Comparison of ENCODE assay signal across 8 cellular contexts in the genomic region with DNA sequence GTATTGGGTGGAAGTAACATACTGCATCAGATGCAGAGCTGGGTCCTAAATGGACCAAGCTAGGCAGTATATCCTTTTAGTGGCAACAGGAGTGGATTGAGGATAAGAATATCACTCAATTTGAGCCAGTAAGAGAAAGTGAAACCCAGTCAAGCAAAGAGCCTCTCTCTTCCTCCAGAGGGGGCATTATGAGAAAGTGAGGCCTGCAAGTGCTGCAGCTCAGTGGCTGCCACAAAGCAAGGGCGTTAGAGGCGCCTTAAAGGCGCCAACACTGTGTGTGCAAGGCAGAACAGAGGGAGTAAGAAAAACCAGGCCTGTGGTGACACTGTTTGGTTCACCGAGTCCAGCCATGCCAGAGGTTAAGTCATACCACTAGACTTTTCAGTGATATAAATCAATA. TPM values are rescaled to one million over a fixed set of nuclear protein-coding genes. Genes with fewer than 3 reads are reported as not detected.
DNase-seq lines count a peak whose midpoint lies in the region; ATAC-seq and TF ChIP-seq lines count a peak whose summit lies in the region.

No MANE protein-coding gene starts in this region.

- WGBS in heart right ventricle, 2 donors = 91 to 93% methylated on average over 4 of the region's 4 CpGs

- H3K9me3 ChIP-seq in AG04450 (ENCODE audit: control insufficient read depth, insufficient read depth, low read length) = no peaks in the 10 kb centered on the region
- H3K9me3 ChIP-seq in heart right ventricle = no peaks in the 10 kb centered on the region
- no peaks in the 10 kb centered on the region for H3K9me3 ChIP-seq in left ventricle myocardium inferior (replicated peaks)

- intact Hi-C loops in activated CD4-positive, alpha-beta T cell treated with anti-CD3 and anti-CD28 coated beads, Interleukin-2, amount 10 ng/mL, durations not matched to agents 24 days and 14 days (cut with micrococcal nuclease) = no loop called here
- intact Hi-C loops in heart right ventricle (cut with DNase I) = no loop called here
- intact Hi-C loops in left ventricle myocardium inferior (cut with micrococcal nuclease) = no loop called here

- H3K27me3 ChIP-seq in AG04450 (ENCODE audit: control insufficient read depth, insufficient read depth, low read length) = no peaks in the 10 kb centered on the region
- H3K27me3 ChIP-seq in heart right ventricle = no peaks in the 10 kb centered on the region
- H3K27me3 ChIP-seq in left ventricle myocardium inferior (ENCODE audit: low read depth) = no peaks in the 10 kb centered on the region

- no peaks in the 10 kb centered on the region for H3K9me3 Mint-ChIP-seq in activated CD4-positive, alpha-beta T cell treated with anti-CD3 and anti-CD28 coated beads, Interleukin-2, amount 10 ng/mL, durations not matched to agents 24 days and 14 days

- H3K27ac Mint-ChIP-seq in activated CD4-positive, alpha-beta T cell treated with anti-CD3 and anti-CD28 coated beads, Interleukin-2, amount 10 ng/mL, durations not matched to agents 24 days and 14 days = no peak overlapping the region

- peaks cover 0 to 16% (median 4%) of the 10 kb centered on the region in 9 donors for H3K4me1 ChIP-seq in heart right ventricle
- H3K4me1 ChIP-seq in left ventricle myocardium inferior = peaks cover 20% of the 10 kb centered on the region

- POLR2A ChIA-PET in AG04450 (lab: Yijun Ruan, JAX) = no interaction called here

- H3K27ac ChIP-seq in AG04450 (ENCODE audit: low read depth, low read length) = no peak overlapping the region
- H3K27ac ChIP-seq in heart right ventricle = no peak overlapping the region
- H3K27ac ChIP-seq in left ventricle myocardium inferior (replicated peaks) = no peak overlapping the region

- peaks cover 4% of the 10 kb centered on the region for H3K36me3 Mint-ChIP-seq in activated CD4-positive, alpha-beta T cell treated with anti-CD3 and anti-CD28 coated beads, Interleukin-2, amount 10 ng/mL, durations not matched to agents 24 days and 14 days (ENCODE audit: low read depth)

- CTCF ChIA-PET in AG04450 (lab: Charles Lee) = interaction anchor here (0.6 to 2.1 kb wide), 5 partner anchors 12 to 1015 kb away, joined by 5 to 12 read pairs (median 8); no protein-coding TSS in a partner anchor

- ATAC-seq in GM19043 (IDR thresholded peaks at IDR 0.05; ENCODE audit: low read depth, unreplicated experiment) = peak; percentile 96
- ATAC-seq in HG03095 (IDR thresholded peaks at IDR 0.05; ENCODE audit: unreplicated experiment) = peak; percentile 98
- peak; percentile 43 for ATAC-seq in left lobe of liver
- ATAC-seq in heart right ventricle = no peak

- peak; percentile 34; the same call in 1 of the 2 replicates for TF ChIP-seq CTCF in AG04450 (IDR thresholded peaks at IDR 0.05; ENCODE audit: low read depth, low read length)
- peak in 1 of 9 donors; percentile 7 for TF ChIP-seq CTCF in heart right ventricle (IDR thresholded peaks at IDR 0.05)
- no peak for TF ChIP-seq CTCF in left ventricle myocardium inferior (IDR thresholded peaks at IDR 0.05; ENCODE audit: borderline replicate concordance)

- no peaks in the 10 kb centered on the region for H3K27me3 Mint-ChIP-seq in activated CD4-positive, alpha-beta T cell treated with anti-CD3 and anti-CD28 coated beads, Interleukin-2, amount 10 ng/mL, durations not matched to agents 24 days and 14 days

- no peak overlapping the region for H3K4me3 Mint-ChIP-seq in activated CD4-positive, alpha-beta T cell treated with anti-CD3 and anti-CD28 coated beads, Interleukin-2, amount 10 ng/mL, durations not matched to agents 24 days and 14 days

- H3K4me3 ChIP-seq in AG04450 (ENCODE audit: low read depth, low read length) = no peak overlapping the region
- H3K4me3 ChIP-seq in heart right ventricle = no peak overlapping the region
- H3K4me3 ChIP-seq in left ventricle myocardium inferior = no peak overlapping the region

- H3K4me1 Mint-ChIP-seq in activated CD4-positive, alpha-beta T cell treated with anti-CD3 and anti-CD28 coated beads, Interleukin-2, amount 10 ng/mL, durations not matched to agents 24 days and 14 days = peaks cover 15% of the 10 kb centered on the region

- no peak for DNase-seq in AG04450 (ENCODE audit: low read depth, low spot score)
- peak; percentile 76 for DNase-seq in activated CD4-positive, alpha-beta T cell treated with anti-CD3 and anti-CD28 coated beads, Interleukin-2, amount 10 ng/mL, durations not matched to agents 24 days and 14 days
- no peak for DNase-seq in left lobe of liver (ENCODE audit: low spot score)
- DNase-seq in NCI-H2107 treated with DMSO at 0.1 percent for 48 hours (lab: John Stamatoyannopoulos, UW; ENCODE audit: unreplicated experiment) = no peak
- DNase-seq in heart right ventricle = no peak
- DNase-seq in left ventricle myocardium inferior = no peak

- H3K36me3 ChIP-seq in heart right ventricle (peaks cover 0 to 14% (median 0%) of the 10 kb centered on the region in 9 donors), left ventricle myocardium inferior (peaks cover 5% of the 10 kb centered on the region)

RNA-seq across cellular contexts. Expression of a gene that starts 17.5 kb away (rescaled TPM):
- polyA plus RNA-seq in AG04450 (2011; rRNA removed) (23.9 and 27.0 TPM in 2 replicates), heart right ventricle (10 to 100 TPM; 20.2 to 24.5 TPM)
- 19.6 and 24.4 TPM in 2 replicates for polyA minus RNA-seq in AG04450 (2011; rRNA and poly(A)+ RNA removed)
- 28.7 and 35.6 TPM in 2 replicates for total RNA-seq in activated CD4-positive, alpha-beta T cell treated with anti-CD3 and anti-CD28 coated beads, Interleukin-2, amount 10 ng/mL, durations not matched to agents 24 days and 14 days
- total RNA-seq in left lobe of liver (14.2 TPM), heart right ventricle (10 to 100 TPM; 13.5 to 22.5 (median 18.0) TPM), left ventricle myocardium inferior (17.3 TPM)

Comparison
In these comparisons a context has a peak if more than half of its experiments do, and no peak if none do; other contexts are left out.
1. ATAC-seq: peak in GM19043 (single experiment), HG03095 (single experiment) and left lobe of liver (single experiment); none in heart right ventricle (0 of 8).